ENCODE assay signal across 10 cellular contexts in the genomic region with DNA sequence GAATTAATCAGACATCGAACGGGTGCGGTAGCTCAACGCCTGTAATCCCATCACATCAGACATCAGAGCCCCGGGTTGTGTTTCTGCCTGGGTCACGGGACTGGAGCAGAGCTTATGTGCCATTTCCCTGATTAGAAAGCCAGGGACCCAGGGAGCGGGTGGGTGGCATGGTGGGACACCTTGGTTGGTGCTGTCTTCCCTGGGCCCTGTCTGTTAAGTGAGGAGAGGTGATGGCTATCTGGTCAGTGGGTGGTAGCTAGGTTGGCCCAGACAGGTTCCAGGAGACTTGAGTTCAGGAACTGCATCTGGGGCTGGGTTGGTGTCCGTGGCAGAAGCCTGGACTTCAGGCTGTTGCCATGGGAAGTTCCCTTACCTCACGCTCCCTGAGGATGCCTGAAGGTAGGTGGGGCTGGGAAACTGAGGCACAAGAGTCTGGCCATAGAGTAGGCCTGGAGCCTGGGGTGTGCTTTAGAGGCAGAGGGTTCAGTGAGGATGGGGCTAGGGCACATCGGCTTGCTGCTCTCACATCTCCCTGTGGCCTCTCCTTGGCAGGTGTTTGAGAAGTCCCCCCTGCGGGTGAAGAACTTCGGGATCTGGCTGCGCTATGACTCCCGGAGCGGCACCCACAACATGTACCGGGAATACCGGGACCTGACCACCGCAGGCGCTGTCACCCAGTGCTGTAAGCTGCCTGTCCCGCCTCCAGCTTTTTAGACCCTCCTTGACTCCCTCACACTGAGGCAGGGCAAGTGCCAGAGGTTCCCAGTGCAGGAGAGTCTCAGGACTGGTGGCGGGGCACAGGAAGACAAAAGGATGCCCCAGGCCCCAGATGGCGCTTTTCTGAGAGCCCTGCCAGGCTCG. TPM values are rescaled to one million over a fixed set of nuclear protein-coding genes. Genes with fewer than 3 reads are reported as not detected.
DNase-seq lines count a peak whose midpoint lies in the region; ATAC-seq and TF ChIP-seq lines count a peak whose summit lies in the region.
"Had no signal": no experiment of that assay in that cellular context is flagged by ENCODE, and none has a peak within 500 bp of the region (broad histone marks: within the 10 kb centered on the region; RNA-seq: fewer than 3 reads in every experiment).

No MANE protein-coding gene starts in this region.

- no peak for TF ChIP-seq CTCF in VCaP (conservative IDR thresholded peaks at IDR 0.05)
- no peak for TF ChIP-seq CTCF in fibroblast of pulmonary artery (IDR thresholded peaks at IDR 0.05; ENCODE audit: low read length, missing control alignments)

- peak overlapping the region; percentile 98 for H3K27ac ChIP-seq in VCaP

- no peaks in the 10 kb centered on the region for H3K27me3 Mint-ChIP-seq in activated T-cell treated with anti-CD3 and anti-CD28 coated beads, Interleukin-2, amount 50 U/mL, for 24 hours

- no peak for ATAC-seq in stimulated activated effector memory CD8-positive, alpha-beta T cell treated with anti-CD3 and anti-CD28 coated beads, Interleukin-12 subunit alpha, Interleukin-12 subunit beta, amount 100 ng/mL, for 72 hours

- H3K27ac Mint-ChIP-seq in activated T-cell treated with anti-CD3 and anti-CD28 coated beads, Interleukin-2, amount 50 U/mL, for 24 hours = peak overlapping the region; percentile 100
- H3K27ac Mint-ChIP-seq in stimulated activated effector memory CD8-positive, alpha-beta T cell treated with anti-CD3 and anti-CD28 coated beads, Interleukin-12 subunit alpha, Interleukin-12 subunit beta, amount 100 ng/mL, for 72 hours = peak overlapping the region; percentile 98

- DNase-seq in activated T-cell treated with anti-CD3 and anti-CD28 coated beads, Interleukin-2, amount 50 U/mL, for 24 hours = peak; percentile 54
- DNase-seq in activated T-cell treated with anti-CD3 and anti-CD28 coated beads, Interleukin-2, amount 50 U/mL, for 1 hour = no peak
- DNase-seq in fibroblast of pulmonary artery (ENCODE audit: low read depth) = no peak
- DNase-seq in stimulated activated effector memory CD8-positive, alpha-beta T cell treated with anti-CD3 and anti-CD28 coated beads, Interleukin-12 subunit alpha, Interleukin-12 subunit beta, amount 100 ng/mL, for 72 hours (ENCODE audit: low spot score in 2 of 2) = no peak
- no peak for DNase-seq in HuH-7 (ENCODE audit: low spot score)
- DNase-seq in medulla oblongata (ENCODE audit: extremely low spot score) = no peak
- no peak for DNase-seq in dermis blood vessel endothelial cell
- DNase-seq: cortex of kidney; stimulated activated CD4-positive, alpha-beta T cell treated with anti-CD3 and anti-CD28 coated beads, Interleukin-2, amount 100 ng/mL, for 24 hours had no signal

- H3K4me3 Mint-ChIP-seq in activated T-cell treated with anti-CD3 and anti-CD28 coated beads, Interleukin-2, amount 50 U/mL, for 24 hours = peak overlapping the region; percentile 95
- H3K4me3 Mint-ChIP-seq in stimulated activated effector memory CD8-positive, alpha-beta T cell treated with anti-CD3 and anti-CD28 coated beads, Interleukin-12 subunit alpha, Interleukin-12 subunit beta, amount 100 ng/mL, for 72 hours = peak overlapping the region; percentile 85

- peaks cover 64% of the 10 kb centered on the region for H3K36me3 Mint-ChIP-seq in activated T-cell treated with anti-CD3 and anti-CD28 coated beads, Interleukin-2, amount 50 U/mL, for 24 hours (ENCODE audit: low read depth)
- peaks cover 77% of the 10 kb centered on the region for H3K36me3 Mint-ChIP-seq in stimulated activated effector memory CD8-positive, alpha-beta T cell treated with anti-CD3 and anti-CD28 coated beads, Interleukin-12 subunit alpha, Interleukin-12 subunit beta, amount 100 ng/mL, for 72 hours

- peaks cover 40% of the 10 kb centered on the region for H3K4me1 Mint-ChIP-seq in activated T-cell treated with anti-CD3 and anti-CD28 coated beads, Interleukin-2, amount 50 U/mL, for 24 hours (ENCODE audit: low read depth)
- peaks cover 53% of the 10 kb centered on the region for H3K4me1 Mint-ChIP-seq in stimulated activated effector memory CD8-positive, alpha-beta T cell treated with anti-CD3 and anti-CD28 coated beads, Interleukin-12 subunit alpha, Interleukin-12 subunit beta, amount 100 ng/mL, for 72 hours

- peak overlapping the region; percentile 87 for H3K4me3 ChIP-seq in fibroblast of pulmonary artery (replicated peaks; ENCODE audit: low read depth, low read length)

- no peaks in the 10 kb centered on the region for H3K9me3 Mint-ChIP-seq in activated T-cell treated with anti-CD3 and anti-CD28 coated beads, Interleukin-2, amount 50 U/mL, for 24 hours
- H3K9me3 Mint-ChIP-seq in stimulated activated effector memory CD8-positive, alpha-beta T cell treated with anti-CD3 and anti-CD28 coated beads, Interleukin-12 subunit alpha, Interleukin-12 subunit beta, amount 100 ng/mL, for 72 hours = no peaks in the 10 kb centered on the region

RNA-seq across cellular contexts. Expression of gene RPL18A, which starts 2.1 kb away (rescaled TPM):
- 793 and 1,347 TPM in 2 replicates for total RNA-seq in dermis blood vessel endothelial cell

RNA-seq across cellular contexts. Expression of gene SLC5A5, which starts 10.0 kb away (rescaled TPM):
- total RNA-seq in dermis blood vessel endothelial cell = not detected in 2 replicates

RNA-seq across cellular contexts. Expression of gene JAK3, which starts 14.0 kb away (rescaled TPM):
- 3.2 and 4.1 TPM in 2 replicates for total RNA-seq in dermis blood vessel endothelial cell

RNA-seq across cellular contexts. Expression of gene INSL3, which starts 40.5 kb away (rescaled TPM):
- total RNA-seq in dermis blood vessel endothelial cell = not detected in 2 replicates
